23 cellular contexts compared by ENCODE assay signal in the genomic region with DNA sequence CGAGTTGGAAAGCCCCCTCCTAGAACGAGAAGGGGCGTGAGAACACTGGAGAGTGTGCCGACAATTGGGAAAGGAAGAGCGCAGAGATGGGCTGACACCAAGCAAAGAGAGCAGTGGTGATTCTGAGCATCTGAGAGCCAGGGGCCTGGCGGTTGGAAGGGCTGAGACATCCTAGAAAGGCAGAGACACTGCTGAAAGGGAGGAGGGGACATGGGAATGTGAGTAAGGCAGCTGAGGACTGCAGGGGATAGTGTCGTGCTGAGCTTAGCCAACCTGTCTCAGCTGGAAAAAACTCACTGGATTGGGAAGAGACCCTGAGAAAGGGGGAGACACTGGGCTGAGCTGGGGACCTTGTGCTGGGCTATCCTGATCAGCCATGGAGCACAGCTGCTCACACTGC.
"Had no signal": no experiment of that assay in that cellular context is flagged by ENCODE, and none has a peak within 500 bp of the region (broad histone marks: within the 10 kb centered on the region; RNA-seq: fewer than 3 reads in every experiment).

No MANE protein-coding gene starts in this region.

- H3K27ac Mint-ChIP-seq: mesothelial cell of epicardium; stimulated activated memory B cell treated with anti-CD40 and anti-IgM and Interleukin-4, amounts not matched to agents 10 μg/mL and 1 μg/mL and 100 μg/mL, for 72 hours had no signal

- ATAC-seq: esophagus mucosa; gastrocnemius medialis; heart left ventricle; psoas muscle; right cardiac atrium; stimulated activated memory B cell treated with anti-CD40 and anti-IgM and Interleukin-4, amounts not matched to agents 10 μg/mL and 1 μg/mL and 100 μg/mL, for 72 hours; upper lobe of right lung had no signal

- H3K27ac ChIP-seq: ascending aorta, breast epithelium, gastrocnemius medialis, heart left ventricle, ovary, psoas muscle, skin epidermis, testis, upper lobe of right lung had no signal

- H3K9me3 ChIP-seq: ascending aorta, breast epithelium, gastrocnemius medialis, heart left ventricle, ovary, psoas muscle, testis, upper lobe of right lung had no signal

- DNase-seq: activated CD4-positive, alpha-beta T cell treated with anti-CD3 and anti-CD28 coated beads, Interleukin-2, amount 50 U/mL, for 1 hour; activated CD8-positive, alpha-beta memory T cell treated with anti-CD3 and anti-CD28 coated beads, Interleukin-2, amount 50 U/mL, for 4 hours; activated effector memory CD4-positive, alpha-beta T cell treated with Interleukin-2 at 50 U/mL for 16 hours; activated naive CD4-positive, alpha-beta T cell treated with anti-CD3 and anti-CD28 coated beads, Interleukin-2, amount 50 U/mL, for 16 hours; activated T-cell treated with anti-CD3 and anti-CD28 coated beads, Interleukin-2, amount 50 U/mL, for 48 hours; cortex of kidney; gastrocnemius medialis; heart left ventricle; ovary; psoas muscle; right cardiac atrium; stimulated activated CD4-positive, alpha-beta T cell treated with anti-CD3 and anti-CD28 coated beads, Interleukin-4, amount 100 ng/mL, for 24 hours; T-helper 1 cell; T1000; testis; upper lobe of right lung had no signal

- H3K4me3 Mint-ChIP-seq: mesothelial cell of epicardium; nephron; stimulated activated memory B cell treated with anti-CD40 and anti-IgM and Interleukin-4, amounts not matched to agents 10 μg/mL and 1 μg/mL and 100 μg/mL, for 72 hours had no signal

- H3K4me1 Mint-ChIP-seq: stimulated activated memory B cell treated with anti-CD40 and anti-IgM and Interleukin-4, amounts not matched to agents 10 μg/mL and 1 μg/mL and 100 μg/mL, for 72 hours had no signal

- H3K36me3 Mint-ChIP-seq: mesothelial cell of epicardium; stimulated activated memory B cell treated with anti-CD40 and anti-IgM and Interleukin-4, amounts not matched to agents 10 μg/mL and 1 μg/mL and 100 μg/mL, for 72 hours had no signal

- H3K4me3 ChIP-seq: ascending aorta, breast epithelium, gastrocnemius medialis, heart left ventricle, ovary, psoas muscle, skin epidermis, testis, upper lobe of right lung had no signal

- H3K9me3 Mint-ChIP-seq: mesothelial cell of epicardium; nephron; stimulated activated memory B cell treated with anti-CD40 and anti-IgM and Interleukin-4, amounts not matched to agents 10 μg/mL and 1 μg/mL and 100 μg/mL, for 72 hours had no signal

- H3K27me3 ChIP-seq: ascending aorta, breast epithelium, ovary, testis, upper lobe of right lung had no signal

- H3K36me3 ChIP-seq: ascending aorta, breast epithelium, gastrocnemius medialis, heart left ventricle, ovary, upper lobe of right lung had no signal

- H3K4me1 ChIP-seq: ascending aorta, breast epithelium, gastrocnemius medialis, psoas muscle, upper lobe of right lung had no signal
